1 cellular context compared by ENCODE assay signal in the genomic region with DNA sequence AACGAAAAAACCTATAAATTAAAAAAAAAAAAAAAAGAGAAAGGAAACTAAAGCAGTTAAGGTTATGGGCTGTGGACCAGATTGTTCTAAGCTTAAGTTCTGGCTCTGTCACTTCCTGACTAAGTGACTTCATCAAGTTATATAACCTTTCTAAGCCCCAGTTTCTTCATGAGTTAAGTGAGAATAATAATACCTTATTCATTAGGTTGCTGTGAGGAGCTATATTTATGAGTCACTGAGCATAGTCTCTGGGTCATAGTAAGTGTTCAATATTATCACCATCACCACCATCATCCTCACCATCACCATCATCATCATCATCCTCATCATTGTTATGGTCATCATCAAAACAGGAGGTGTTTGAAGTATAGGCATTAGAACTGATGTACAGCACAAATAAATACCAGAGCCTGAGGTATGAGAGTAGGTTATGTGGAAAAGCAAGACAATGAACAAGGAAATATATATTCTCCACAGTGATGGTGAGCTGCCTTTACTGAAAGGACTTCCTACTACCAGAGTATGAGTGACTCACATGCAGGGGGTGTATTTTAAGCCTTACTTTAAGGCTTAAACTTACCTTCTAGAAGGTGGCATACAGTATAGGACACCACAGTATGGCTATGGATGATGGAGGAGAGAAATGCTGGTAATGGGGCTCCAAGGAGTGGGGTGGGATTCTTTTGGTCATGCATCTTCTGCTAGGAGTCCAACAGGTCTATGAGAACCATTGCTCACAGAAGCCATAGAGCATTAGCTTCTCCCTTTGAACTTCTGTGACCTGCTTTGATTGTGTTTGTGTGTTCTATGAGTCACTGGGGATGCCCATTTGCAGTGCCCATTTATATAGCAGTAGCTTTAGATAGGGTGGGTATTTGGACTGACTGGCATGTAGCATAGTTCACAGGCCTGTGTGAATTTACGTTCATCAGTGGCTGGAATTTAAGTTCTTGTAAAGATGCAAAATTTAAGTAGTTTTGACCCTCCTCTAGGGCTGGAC.
TF ChIP-seq lines count a peak whose summit lies in the region.

No MANE protein-coding gene starts in this region.

TF ChIP-seq in GM23338, 12 proteins besides CTCF, POLR2A, EP300 and RAD21:
- no peak for TF ChIP-seq EZH2phosphoT487 (IDR thresholded peaks at IDR 0.05; ENCODE audit: unreplicated experiment)
- TF ChIP-seq NANOG (IDR thresholded peaks at IDR 0.05; ENCODE audit: borderline replicate concordance), result no peak
